ENCODE assay signal across 25 cellular contexts in the genomic region with DNA sequence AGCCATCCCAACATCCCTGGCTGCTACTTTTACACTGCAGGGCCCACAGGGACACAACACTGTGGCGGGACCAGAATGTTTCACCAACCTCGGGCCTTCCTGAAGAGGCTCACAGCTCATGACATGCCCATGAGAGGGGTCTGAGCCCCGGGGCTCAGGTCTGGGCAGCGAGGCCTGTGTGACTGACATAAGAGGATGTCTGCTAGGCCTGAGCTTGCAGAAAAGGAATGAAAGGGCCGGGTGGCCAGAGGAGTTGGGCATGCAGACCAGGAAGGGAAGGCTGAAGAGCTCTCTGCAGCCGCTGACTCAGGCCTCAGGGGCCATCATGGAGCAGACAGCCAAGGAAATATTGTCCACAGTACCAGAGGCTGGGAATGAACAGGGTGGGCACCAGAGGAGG. TPM values are rescaled to one million over a fixed set of nuclear protein-coding genes. Genes with fewer than 3 reads are reported as not detected.
"Had no signal": no experiment of that assay in that cellular context is flagged by ENCODE, and none has a peak within 500 bp of the region (broad histone marks: within the 10 kb centered on the region; RNA-seq: fewer than 3 reads in every experiment).

No MANE protein-coding gene starts in this region.

- ATAC-seq: HepG2 had no signal

- H3K27ac ChIP-seq: SJSA1, SK-N-MC had no signal

- DNase-seq: IMR-90, Karpas-422, KG1, MG63, NCI-H1092, NCI-H1105 treated with DMSO at 0.1 percent for 48 hours, NCI-H1417 treated with DMSO at 0.1 percent for 48 hours, NCI-H146, NCI-H1694 treated with DMSO at 0.1 percent for 48 hours, NCI-H1930, NCI-H2081, NCI-H2171, NCI-H226, NCI-H446, NCI-H510A, NCI-H69, NCI-H774, Right ventricle myocardium superior, RPMI8226, SIG-M5 had no signal

- H3K36me3 ChIP-seq: MG63, SJSA1 had no signal

- H3K4me3 ChIP-seq: MG63, SJSA1, SK-N-MC had no signal

- H3K9me3 ChIP-seq: MG63, SJSA1 had no signal

- FAIRE-seq: HepG2, RCC 7860 had no signal

- H3K27me3 ChIP-seq: MG63 had no signal

RNA-seq across cellular contexts. Expression of a gene that starts 18.3 kb away (rescaled TPM):
- total RNA-seq: HepG2, HT-29, IMR-90, Right ventricle myocardium superior, SJSA1 had no signal
- polyA plus RNA-seq: IMR-90 had no signal
